14 cellular contexts compared by ENCODE assay signal in genomic region chr5:176599749-176600430, GRCh38. TPM values are rescaled to one million over a fixed set of nuclear protein-coding genes. Genes with fewer than 3 reads are reported as not detected.
"Had no signal": no experiment of that assay in that cellular context is flagged by ENCODE, and none has a peak within 500 bp of the region (broad histone marks: within the 10 kb centered on the region; RNA-seq: fewer than 3 reads in every experiment).

No MANE protein-coding gene starts in this region.

RNA-seq across cellular contexts. Expression of gene SNCB, which starts 30.4 kb away (rescaled TPM):
- total RNA-seq: esophagus muscularis mucosa, gastroesophageal sphincter, kidney, lower lobe of right lung, omental fat pad, right lobe of liver, skeletal muscle tissue, spleen, upper lobe of left lung, uterus had no signal

RNA-seq across cellular contexts. Expression of gene EIF4E1B, which starts 30.6 kb away (rescaled TPM):
- total RNA-seq: esophagus muscularis mucosa, gastroesophageal sphincter, kidney, left cardiac atrium, left ventricle myocardium inferior, lower lobe of right lung, omental fat pad, psoas muscle, right lobe of liver, skeletal muscle tissue, spleen, temporal lobe, upper lobe of left lung, uterus had no signal

RNA-seq across cellular contexts. Expression of gene CDHR2, which starts 50.7 kb away (rescaled TPM):
- total RNA-seq: omental fat pad, skeletal muscle tissue had no signal
